18 cellular contexts compared by ENCODE assay signal in genomic region chr7:81584667-81585066, GRCh38.
DNase-seq lines count a peak whose midpoint lies in the region; TF ChIP-seq lines count a peak whose summit lies in the region.
"Had no signal": no experiment of that assay in that cellular context is flagged by ENCODE, and none has a peak within 500 bp of the region (broad histone marks: within the 10 kb centered on the region; RNA-seq: fewer than 3 reads in every experiment).

No MANE protein-coding gene starts in this region.

- H3K27ac ChIP-seq in ACC112 (ENCODE audit: low read depth, low read length), result peak overlapping the region; percentile 75
- H3K27ac ChIP-seq: BLaER1 treated with 17β-estradiol and CSF1 and Interleukin-3, amounts not matched to agents 10 nM and 100 nM had no signal

- H3K4me3 Mint-ChIP-seq in osteocyte (ENCODE audit: unreplicated experiment) (no peak overlapping the region), endothelial cell (ENCODE audit: unreplicated experiment) (no peak overlapping the region)
- H3K4me3 Mint-ChIP-seq: CD8-positive, alpha-beta memory T cell; HFFc6 had no signal

- H3K36me3 Mint-ChIP-seq in osteocyte (ENCODE audit: unreplicated experiment), result peaks cover 10% of the 10 kb centered on the region
- H3K36me3 Mint-ChIP-seq in endothelial cell (ENCODE audit: low read depth, unreplicated experiment), result no peaks in the 10 kb centered on the region

- H3K79me2 ChIP-seq in ACC112 (ENCODE audit: control insufficient read depth, insufficient read depth, low read length, unreplicated experiment), result no peaks in the 10 kb centered on the region

- peak overlapping the region; percentile 31; the same call in 1 of the 2 replicates for H3K4me3 ChIP-seq in ACC112 (ENCODE audit: low read depth, low read length)
- H3K4me3 ChIP-seq in fibroblast of pulmonary artery (replicated peaks; ENCODE audit: low read depth, low read length), result no peak overlapping the region
- H3K4me3 ChIP-seq: BLaER1 treated with 17β-estradiol and CSF1 and Interleukin-3, amounts not matched to agents 10 nM and 100 nM had no signal

- DNase-seq in RKO (ENCODE audit: low spot score), result peak; percentile 27
- DNase-seq in fibroblast of pulmonary artery (ENCODE audit: low read depth), result peak; percentile 55
- no peak for DNase-seq in osteocyte (ENCODE audit: extremely low spot score, unreplicated experiment)
- DNase-seq in NCI-H2029 (lab: John Stamatoyannopoulos, UW), result no peak
- DNase-seq in COR-L47 (lab: John Stamatoyannopoulos, UW), result no peak
- DNase-seq in H4 (ENCODE audit: low spot score), result no peak
- no peak for DNase-seq in endothelial cell (ENCODE audit: low spot score)
- DNase-seq: CD8-positive, alpha-beta memory T cell; DMS79 treated with DMSO at 0.1 percent for 48 hours; H7; HFFc6; Kasumi-1; MM.1S; NCI-H1105; NCI-H2081 treated with DMSO at 0.1 percent for 48 hours; Right ventricle myocardium superior had no signal

- H3K27ac Mint-ChIP-seq in osteocyte (ENCODE audit: unreplicated experiment) (peak overlapping the region; percentile 15), endothelial cell (ENCODE audit: unreplicated experiment) (no peak overlapping the region)
- H3K27ac Mint-ChIP-seq: CD8-positive, alpha-beta memory T cell; HFFc6 had no signal

- no peaks in the 10 kb centered on the region for H3K27me3 ChIP-seq in ACC112 (ENCODE audit: insufficient read depth, low read length)
- H3K27me3 ChIP-seq: BLaER1 treated with 17β-estradiol and CSF1 and Interleukin-3, amounts not matched to agents 10 nM and 100 nM had no signal

- no peaks in the 10 kb centered on the region for H3K27me3 Mint-ChIP-seq in osteocyte (ENCODE audit: unreplicated experiment)
- H3K27me3 Mint-ChIP-seq in endothelial cell (ENCODE audit: unreplicated experiment), result no peaks in the 10 kb centered on the region
- H3K27me3 Mint-ChIP-seq: CD8-positive, alpha-beta memory T cell had no signal

- H3K9me3 Mint-ChIP-seq in osteocyte (ENCODE audit: unreplicated experiment), result peaks cover 17% of the 10 kb centered on the region
- no peaks in the 10 kb centered on the region for H3K9me3 Mint-ChIP-seq in endothelial cell (ENCODE audit: unreplicated experiment)
- H3K9me3 Mint-ChIP-seq: HFFc6 had no signal

- peaks cover 20% of the 10 kb centered on the region for H3K4me1 ChIP-seq in ACC112 (ENCODE audit: control insufficient read depth, insufficient read depth, low read length, unreplicated experiment)
- H3K4me1 ChIP-seq: BLaER1 treated with 17β-estradiol and CSF1 and Interleukin-3, amounts not matched to agents 10 nM and 100 nM had no signal

- H3K4me1 Mint-ChIP-seq in osteocyte (ENCODE audit: unreplicated experiment) (peaks cover 14% of the 10 kb centered on the region), endothelial cell (ENCODE audit: unreplicated experiment) (no peaks in the 10 kb centered on the region)
- H3K4me1 Mint-ChIP-seq: CD8-positive, alpha-beta memory T cell had no signal

- no peaks in the 10 kb centered on the region for H3K36me3 ChIP-seq in ACC112 (ENCODE audit: insufficient read depth, low read length)
- H3K36me3 ChIP-seq: BLaER1 treated with 17β-estradiol and CSF1 and Interleukin-3, amounts not matched to agents 10 nM and 100 nM had no signal

- TF ChIP-seq CTCF in fibroblast of pulmonary artery (IDR thresholded peaks at IDR 0.05; ENCODE audit: low read length, missing control alignments), result no peak
- TF ChIP-seq CTCF in osteocyte (IDR thresholded peaks at IDR 0.05), result no peak
- TF ChIP-seq CTCF in endothelial cell (IDR thresholded peaks at IDR 0.05; ENCODE audit: unreplicated experiment), result no peak

- no peak overlapping the region for H2AFZ ChIP-seq in ACC112 (ENCODE audit: low read length, unreplicated experiment)

Comparison
In these comparisons a context has a peak if more than half of its experiments do, and no peak if none do; other contexts are left out.
1. DNase-seq: peak in RKO (single experiment) and fibroblast of pulmonary artery (single experiment); none in osteocyte (single experiment), NCI-H2029 (single experiment), COR-L47 (single experiment), H4 (single experiment) and endothelial cell (single experiment).